16 cellular contexts compared by ENCODE assay signal in the genomic region with DNA sequence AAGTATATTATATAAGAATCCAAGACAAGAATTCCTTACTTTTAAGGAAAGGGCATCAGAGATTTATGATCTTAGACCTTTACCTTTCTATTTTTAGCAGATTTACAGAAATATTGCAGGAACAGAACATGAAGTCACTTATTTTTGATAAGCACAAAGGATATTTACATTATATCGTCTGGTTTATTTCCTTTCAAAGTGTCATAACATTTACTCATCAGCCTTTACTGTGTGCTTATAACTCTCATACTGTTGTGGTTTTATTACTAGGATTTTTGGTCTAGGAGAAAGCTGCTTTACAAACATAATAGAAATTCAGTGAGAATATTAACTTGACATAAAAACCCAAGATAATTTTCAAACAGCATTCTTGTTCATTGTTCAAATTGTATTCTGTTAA.
"Had no signal": no experiment of that assay in that cellular context is flagged by ENCODE, and none has a peak within 500 bp of the region (broad histone marks: within the 10 kb centered on the region; RNA-seq: fewer than 3 reads in every experiment).

No MANE protein-coding gene starts in this region.

- DNase-seq: activated CD4-positive, alpha-beta memory T cell treated with anti-CD3 and anti-CD28 coated beads for 36 hours; activated CD4-positive, alpha-beta T cell treated with anti-CD3 and anti-CD28 coated beads for 36 hours; activated CD8-positive, alpha-beta memory T cell treated with anti-CD3 and anti-CD28 coated beads, Interleukin-2, amount 10 ng/mL, durations not matched to agents 7 days and 5 days; activated naive CD4-positive, alpha-beta T cell treated with anti-CD3 and anti-CD28 coated beads, Interleukin-2, amount 50 U/mL, for 16 hours; activated T-cell treated with anti-CD3 and anti-CD28 coated beads, Interleukin-2, amount 50 U/mL, for 1 hour; effector CD8-positive, alpha-beta T cell; hippocampal formation; kidney glomerular epithelial cell; nephron progenitor cell; occipital lobe; right cardiac atrium; spleen; T-cell; T-helper 9 cell had no signal

- H3K27me3 ChIP-seq: spleen, suprapubic skin had no signal

- H3K27ac ChIP-seq: coronary artery, spleen, suprapubic skin had no signal

- ATAC-seq: activated CD4-positive, alpha-beta T cell treated with anti-CD3 and anti-CD28 coated beads for 36 hours; activated CD8-positive, alpha-beta memory T cell treated with anti-CD3 and anti-CD28 coated beads, Interleukin-2, amount 10 ng/mL, durations not matched to agents 7 days and 5 days; right cardiac atrium; T-cell had no signal

- H3K4me3 ChIP-seq: coronary artery, spleen, suprapubic skin had no signal

- H3K36me3 ChIP-seq: spleen, suprapubic skin had no signal

- H3K9me3 ChIP-seq: spleen, suprapubic skin had no signal
